1 cellular context compared by ENCODE assay signal in the genomic region with DNA sequence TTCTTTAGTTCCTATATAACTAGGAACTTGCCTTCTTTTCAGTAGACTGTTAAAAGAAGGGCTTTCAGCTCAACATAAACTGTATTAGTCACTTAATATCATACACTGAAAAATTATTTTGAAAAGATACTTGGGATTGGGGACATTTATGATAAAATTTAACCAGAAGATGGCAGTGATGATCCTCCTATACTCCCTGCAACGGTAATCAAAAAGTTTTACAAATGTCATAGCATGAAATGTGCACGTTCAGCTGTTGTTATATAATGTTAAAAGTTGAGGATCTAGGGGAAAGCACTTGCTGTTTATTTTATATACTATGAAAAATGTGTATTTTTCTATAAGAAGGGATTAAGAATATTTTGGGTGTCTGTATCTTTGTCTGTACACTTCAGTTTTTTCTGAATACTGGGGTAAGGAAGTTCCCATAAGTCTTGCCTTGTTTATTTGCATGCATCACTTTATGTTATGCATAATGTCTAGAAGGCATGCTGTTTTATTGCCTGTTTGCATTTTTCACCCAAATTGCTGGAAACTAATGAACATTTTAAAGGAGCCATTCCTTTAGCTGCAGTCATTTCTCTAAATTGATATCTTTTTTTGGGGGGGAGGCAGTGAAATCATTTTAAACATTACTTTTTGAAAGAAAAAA.
TF ChIP-seq lines count a peak whose summit lies in the region.

No MANE protein-coding gene starts in this region.

TF ChIP-seq in HCT116, 20 proteins besides CTCF, POLR2A, EP300 and RAD21 (continued from another document):
- TF ChIP-seq, protein P1, sequence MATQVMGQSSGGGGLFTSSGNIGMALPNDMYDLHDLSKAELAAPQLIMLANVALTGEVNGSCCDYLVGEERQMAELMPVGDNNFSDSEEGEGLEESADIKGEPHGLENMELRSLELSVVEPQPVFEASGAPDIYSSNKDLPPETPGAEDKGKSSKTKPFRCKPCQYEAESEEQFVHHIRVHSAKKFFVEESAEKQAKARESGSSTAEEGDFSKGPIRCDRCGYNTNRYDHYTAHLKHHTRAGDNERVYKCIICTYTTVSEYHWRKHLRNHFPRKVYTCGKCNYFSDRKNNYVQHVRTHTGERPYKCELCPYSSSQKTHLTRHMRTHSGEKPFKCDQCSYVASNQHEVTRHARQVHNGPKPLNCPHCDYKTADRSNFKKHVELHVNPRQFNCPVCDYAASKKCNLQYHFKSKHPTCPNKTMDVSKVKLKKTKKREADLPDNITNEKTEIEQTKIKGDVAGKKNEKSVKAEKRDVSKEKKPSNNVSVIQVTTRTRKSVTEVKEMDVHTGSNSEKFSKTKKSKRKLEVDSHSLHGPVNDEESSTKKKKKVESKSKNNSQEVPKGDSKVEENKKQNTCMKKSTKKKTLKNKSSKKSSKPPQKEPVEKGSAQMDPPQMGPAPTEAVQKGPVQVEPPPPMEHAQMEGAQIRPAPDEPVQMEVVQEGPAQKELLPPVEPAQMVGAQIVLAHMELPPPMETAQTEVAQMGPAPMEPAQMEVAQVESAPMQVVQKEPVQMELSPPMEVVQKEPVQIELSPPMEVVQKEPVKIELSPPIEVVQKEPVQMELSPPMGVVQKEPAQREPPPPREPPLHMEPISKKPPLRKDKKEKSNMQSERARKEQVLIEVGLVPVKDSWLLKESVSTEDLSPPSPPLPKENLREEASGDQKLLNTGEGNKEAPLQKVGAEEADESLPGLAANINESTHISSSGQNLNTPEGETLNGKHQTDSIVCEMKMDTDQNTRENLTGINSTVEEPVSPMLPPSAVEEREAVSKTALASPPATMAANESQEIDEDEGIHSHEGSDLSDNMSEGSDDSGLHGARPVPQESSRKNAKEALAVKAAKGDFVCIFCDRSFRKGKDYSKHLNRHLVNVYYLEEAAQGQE (IDR thresholded peaks at IDR 0.05; ENCODE audit: low read depth), result no peak
- TF ChIP-seq YY1 (IDR thresholded peaks at IDR 0.05; ENCODE audit: extremely low read depth, insufficient replicate concordance, low read depth, low read length), result no peak
- TF ChIP-seq, protein P2, sequence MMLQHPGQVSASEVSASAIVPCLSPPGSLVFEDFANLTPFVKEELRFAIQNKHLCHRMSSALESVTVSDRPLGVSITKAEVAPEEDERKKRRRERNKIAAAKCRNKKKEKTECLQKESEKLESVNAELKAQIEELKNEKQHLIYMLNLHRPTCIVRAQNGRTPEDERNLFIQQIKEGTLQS (IDR thresholded peaks at IDR 0.05), result no peak
TF ChIP-seq in HCT116: peak in this region for 0.
